In genomic region chr14:53701108-53701875, GRCh38 we compare ENCODE assay signal across 22 cellular contexts.
DNase-seq lines count a peak whose midpoint lies in the region; ATAC-seq and FAIRE-seq lines count a peak whose summit lies in the region.
"Had no signal": no experiment of that assay in that cellular context is flagged by ENCODE, and none has a peak within 500 bp of the region (broad histone marks: within the 10 kb centered on the region; RNA-seq: fewer than 3 reads in every experiment).

No MANE protein-coding gene starts in this region.

- DNase-seq in GM18507 (ENCODE audit: extremely low spot score, insufficient read length, low read depth), result no peak
- no peak for DNase-seq in Right ventricle myocardium superior
- DNase-seq in NCI-H2171 (lab: John Stamatoyannopoulos, UW), result no peak
- DNase-seq: activated CD8-positive, alpha-beta memory T cell treated with anti-CD3 and anti-CD28 coated beads for 24 hours; CD8-positive, alpha-beta T cell; DMS53; gastrocnemius medialis; kidney; MM.1S; NCI-H1436; NCI-H524 treated with DMSO at 0.1 percent for 48 hours; nucleus accumbens; stimulated activated CD4-positive, alpha-beta T cell treated with anti-CD3 and anti-CD28 coated beads, Interleukin-2, amount 100 ng/mL, for 24 hours; stimulated activated naive CD4-positive, alpha-beta T cell treated with Interleukin-2 at 50 U/mL for 16 hours had no signal

- peaks cover 5% of the 10 kb centered on the region for H3K4me1 Mint-ChIP-seq in stimulated activated memory B cell treated with anti-CD40 and anti-IgM and Interleukin-4, amounts not matched to agents 10 μg/mL and 1 μg/mL and 100 μg/mL, for 72 hours

- no peaks in the 10 kb centered on the region for H3K36me3 Mint-ChIP-seq in stimulated activated memory B cell treated with anti-CD40 and anti-IgM and Interleukin-4, amounts not matched to agents 10 μg/mL and 1 μg/mL and 100 μg/mL, for 72 hours
- H3K36me3 Mint-ChIP-seq: activated naive CD8-positive, alpha-beta T cell; CD8-positive, alpha-beta T cell had no signal

- intact Hi-C loops in Right ventricle myocardium superior (cut with DNase I), result no loop called here

- FAIRE-seq in GM18507 (lab: Jason Lieb, UNC), result peak; percentile 76
- FAIRE-seq: K562, kidney had no signal

- ATAC-seq in GM19463 (IDR thresholded peaks at IDR 0.05; ENCODE audit: unreplicated experiment) (peak; percentile 71), HG02852 (IDR thresholded peaks at IDR 0.05; ENCODE audit: unreplicated experiment) (peak; percentile 62), esophagus mucosa (no peak), Right ventricle myocardium superior (ENCODE audit: poor library complexity) (no peak)
- peak; percentile 63 for ATAC-seq in stimulated activated memory B cell treated with anti-CD40 and anti-IgM and Interleukin-4, amounts not matched to agents 10 μg/mL and 1 μg/mL and 100 μg/mL, for 72 hours
- ATAC-seq: activated CD4-positive, CD25-positive, alpha-beta regulatory T cell treated with anti-CD3 and anti-CD28 coated beads, Interleukin-2, amount 50 U/mL, for 24 hours; CD8-positive, alpha-beta T cell; gastrocnemius medialis; K562 had no signal

- H3K4me3 Mint-ChIP-seq in stimulated activated memory B cell treated with anti-CD40 and anti-IgM and Interleukin-4, amounts not matched to agents 10 μg/mL and 1 μg/mL and 100 μg/mL, for 72 hours, result no peak overlapping the region
- H3K4me3 Mint-ChIP-seq: activated naive CD8-positive, alpha-beta T cell; activated T-helper 1 cell treated with anti-CD3 and anti-CD28 coated beads, Interleukin-12 subunit alpha, Interleukin-12 subunit beta, Interleukin-2, Interleukin-4 antibody, amounts not matched to agents 30 ng/mL and 10 ng/mL and 1 ng/mL, durations not matched to agents 14 hours and 24 hours and 36 hours; CD8-positive, alpha-beta T cell had no signal

- H3K27ac Mint-ChIP-seq in stimulated activated memory B cell treated with anti-CD40 and anti-IgM and Interleukin-4, amounts not matched to agents 10 μg/mL and 1 μg/mL and 100 μg/mL, for 72 hours, result no peak overlapping the region
- H3K27ac Mint-ChIP-seq: activated naive CD8-positive, alpha-beta T cell; activated T-helper 1 cell treated with anti-CD3 and anti-CD28 coated beads, Interleukin-12 subunit alpha, Interleukin-12 subunit beta, Interleukin-2, Interleukin-4 antibody, amounts not matched to agents 30 ng/mL and 10 ng/mL and 1 ng/mL, durations not matched to agents 14 hours and 24 hours and 36 hours; CD8-positive, alpha-beta T cell had no signal

- H3K27me3 Mint-ChIP-seq in stimulated activated memory B cell treated with anti-CD40 and anti-IgM and Interleukin-4, amounts not matched to agents 10 μg/mL and 1 μg/mL and 100 μg/mL, for 72 hours, result no peaks in the 10 kb centered on the region
- H3K27me3 Mint-ChIP-seq: activated naive CD8-positive, alpha-beta T cell had no signal

- H3K9me3 Mint-ChIP-seq in stimulated activated memory B cell treated with anti-CD40 and anti-IgM and Interleukin-4, amounts not matched to agents 10 μg/mL and 1 μg/mL and 100 μg/mL, for 72 hours, result no peaks in the 10 kb centered on the region

Comparison
In these comparisons a context has a peak if more than half of its experiments do, and no peak if none do; other contexts are left out.
1. ATAC-seq: peak in GM19463 (single experiment), HG02852 (single experiment) and stimulated activated memory B cell treated with anti-CD40 and anti-IgM and Interleukin-4, amounts not matched to agents 10 μg/mL and 1 μg/mL and 100 μg/mL, for 72 hours (single experiment); none in esophagus mucosa (single experiment) and Right ventricle myocardium superior (single experiment).